1 cellular context compared by ENCODE assay signal in the genomic region with DNA sequence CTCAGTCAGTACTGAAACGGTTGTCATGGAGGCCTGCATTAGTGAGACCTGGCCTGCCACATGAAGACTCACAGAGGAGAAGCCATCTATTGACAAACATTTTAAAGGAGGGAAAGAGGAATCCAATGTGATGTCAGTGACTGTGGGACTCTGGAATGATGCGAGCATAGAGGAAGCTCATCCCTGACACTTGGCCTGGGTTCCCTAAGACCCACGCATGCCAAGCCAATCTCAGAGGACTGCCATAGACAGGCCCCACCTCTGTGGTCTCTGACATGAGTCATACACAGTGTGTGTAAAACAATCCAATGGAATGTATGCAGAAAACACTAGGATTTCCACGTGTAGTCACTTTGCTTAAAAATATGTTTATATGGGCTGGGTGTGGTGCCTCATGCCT.
TF ChIP-seq lines count a peak whose summit lies in the region.

No MANE protein-coding gene starts in this region.

TF ChIP-seq in HCT116, 20 proteins besides CTCF, POLR2A, EP300 and RAD21 (continued from another document):
- TF ChIP-seq, protein P1, sequence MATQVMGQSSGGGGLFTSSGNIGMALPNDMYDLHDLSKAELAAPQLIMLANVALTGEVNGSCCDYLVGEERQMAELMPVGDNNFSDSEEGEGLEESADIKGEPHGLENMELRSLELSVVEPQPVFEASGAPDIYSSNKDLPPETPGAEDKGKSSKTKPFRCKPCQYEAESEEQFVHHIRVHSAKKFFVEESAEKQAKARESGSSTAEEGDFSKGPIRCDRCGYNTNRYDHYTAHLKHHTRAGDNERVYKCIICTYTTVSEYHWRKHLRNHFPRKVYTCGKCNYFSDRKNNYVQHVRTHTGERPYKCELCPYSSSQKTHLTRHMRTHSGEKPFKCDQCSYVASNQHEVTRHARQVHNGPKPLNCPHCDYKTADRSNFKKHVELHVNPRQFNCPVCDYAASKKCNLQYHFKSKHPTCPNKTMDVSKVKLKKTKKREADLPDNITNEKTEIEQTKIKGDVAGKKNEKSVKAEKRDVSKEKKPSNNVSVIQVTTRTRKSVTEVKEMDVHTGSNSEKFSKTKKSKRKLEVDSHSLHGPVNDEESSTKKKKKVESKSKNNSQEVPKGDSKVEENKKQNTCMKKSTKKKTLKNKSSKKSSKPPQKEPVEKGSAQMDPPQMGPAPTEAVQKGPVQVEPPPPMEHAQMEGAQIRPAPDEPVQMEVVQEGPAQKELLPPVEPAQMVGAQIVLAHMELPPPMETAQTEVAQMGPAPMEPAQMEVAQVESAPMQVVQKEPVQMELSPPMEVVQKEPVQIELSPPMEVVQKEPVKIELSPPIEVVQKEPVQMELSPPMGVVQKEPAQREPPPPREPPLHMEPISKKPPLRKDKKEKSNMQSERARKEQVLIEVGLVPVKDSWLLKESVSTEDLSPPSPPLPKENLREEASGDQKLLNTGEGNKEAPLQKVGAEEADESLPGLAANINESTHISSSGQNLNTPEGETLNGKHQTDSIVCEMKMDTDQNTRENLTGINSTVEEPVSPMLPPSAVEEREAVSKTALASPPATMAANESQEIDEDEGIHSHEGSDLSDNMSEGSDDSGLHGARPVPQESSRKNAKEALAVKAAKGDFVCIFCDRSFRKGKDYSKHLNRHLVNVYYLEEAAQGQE (IDR thresholded peaks at IDR 0.05; ENCODE audit: low read depth): no peak
TF ChIP-seq in HCT116: peak in this region for 0.
